1 cellular context compared by ENCODE assay signal in genomic region chr7:29988391-29989256, GRCh38.
A peak's percentile ranks its signal among the peaks of the same experiment; 100 is the strongest.
TF ChIP-seq lines count a peak whose summit lies in the region.

No MANE protein-coding gene starts in this region.

TF ChIP-seq in HEK293, 187 proteins besides CTCF, POLR2A, EP300 and RAD21 (continued from another document):
- TF ChIP-seq ZNF501 (tag by site-specific recombination; IDR thresholded peaks at IDR 0.05) (peak; percentile 27; the same call in 1 of the 2 replicates), ZBTB26 (tag by site-specific recombination; optimal IDR thresholded peaks at IDR 0.05) (peak; percentile 64), ZNF423 (tag by site-specific recombination; IDR thresholded peaks at IDR 0.05) (0 out of 2 replicates have a peak, but pooled peaks have one; percentile 31), ZSCAN4 (tag by site-specific recombination; IDR thresholded peaks at IDR 0.05) (peak; percentile 86), ZBTB44 (tag by site-specific recombination; IDR thresholded peaks at IDR 0.05) (0 out of 2 replicates have a peak, but pooled peaks have one; percentile 18), PBX3 (CRISPR knock-in tag; IDR thresholded peaks at IDR 0.05) (peak; percentile 2; the same call in 1 of the 2 replicates)
